ENCODE assay signal across 13 cellular contexts in the genomic region with DNA sequence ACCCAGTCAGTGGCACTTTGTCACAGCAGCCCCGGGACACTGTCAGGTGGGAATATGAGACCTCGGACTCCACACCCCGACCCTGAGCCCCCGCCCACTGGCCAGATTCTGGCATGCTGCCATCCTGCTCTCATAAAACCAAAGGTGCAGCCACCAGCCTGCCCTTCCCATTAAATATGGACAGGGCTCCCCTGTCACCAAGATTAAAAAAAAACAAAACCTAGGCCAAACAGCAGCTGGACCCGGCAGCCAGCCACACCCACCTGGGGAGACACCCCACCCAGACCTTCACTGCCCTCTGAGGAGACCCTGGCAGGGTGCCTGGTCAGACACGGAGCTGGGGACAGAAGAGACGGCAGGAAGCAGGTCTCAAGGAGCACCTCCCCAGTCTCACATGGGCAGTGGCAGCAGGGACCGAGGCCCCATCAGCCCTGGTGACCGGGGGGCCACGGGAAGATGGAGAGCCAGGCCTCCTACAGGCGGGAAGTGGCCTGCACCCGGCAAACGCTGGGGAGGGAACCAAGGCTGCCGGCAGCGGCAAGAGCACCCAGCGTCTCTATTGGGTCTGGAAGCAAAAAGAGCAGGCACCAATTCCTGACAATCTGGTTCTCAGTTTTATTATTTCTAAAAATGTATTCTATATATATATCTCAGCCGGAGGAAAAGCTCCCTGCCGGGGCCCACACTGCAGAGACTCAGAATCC.
"Had no signal": no experiment of that assay in that cellular context is flagged by ENCODE, and none has a peak within 500 bp of the region (broad histone marks: within the 10 kb centered on the region; RNA-seq: fewer than 3 reads in every experiment).

No MANE protein-coding gene starts in this region.

- H3K9me3 Mint-ChIP-seq: activated T-cell treated with anti-CD3 and anti-CD28 coated beads, Interleukin-2, amount 50 U/mL, for 24 hours; naive thymus-derived CD4-positive, alpha-beta T cell; stimulated activated memory B cell treated with anti-CD40 and anti-IgM and Interleukin-4, amounts not matched to agents 10 μg/mL and 1 μg/mL and 100 μg/mL, for 72 hours had no signal

- H3K27ac Mint-ChIP-seq: activated naive CD8-positive, alpha-beta T cell; activated T-cell treated with anti-CD3 and anti-CD28 coated beads, Interleukin-2, amount 50 U/mL, for 24 hours; naive thymus-derived CD4-positive, alpha-beta T cell; stimulated activated memory B cell treated with anti-CD40 and anti-IgM and Interleukin-4, amounts not matched to agents 10 μg/mL and 1 μg/mL and 100 μg/mL, for 72 hours had no signal

- H3K27ac ChIP-seq: foreskin keratinocyte, right atrium auricular region had no signal

- H3K4me3 Mint-ChIP-seq: activated naive CD8-positive, alpha-beta T cell; activated T-cell treated with anti-CD3 and anti-CD28 coated beads, Interleukin-2, amount 50 U/mL, for 24 hours; naive thymus-derived CD4-positive, alpha-beta T cell; stimulated activated memory B cell treated with anti-CD40 and anti-IgM and Interleukin-4, amounts not matched to agents 10 μg/mL and 1 μg/mL and 100 μg/mL, for 72 hours had no signal

- H3K4me1 Mint-ChIP-seq: naive thymus-derived CD4-positive, alpha-beta T cell; stimulated activated memory B cell treated with anti-CD40 and anti-IgM and Interleukin-4, amounts not matched to agents 10 μg/mL and 1 μg/mL and 100 μg/mL, for 72 hours had no signal

- H3K4me3 ChIP-seq: right atrium auricular region, smooth muscle cell had no signal

- ATAC-seq: foreskin keratinocyte; naive thymus-derived CD4-positive, alpha-beta T cell; stimulated activated memory B cell treated with anti-CD40 and anti-IgM and Interleukin-4, amounts not matched to agents 10 μg/mL and 1 μg/mL and 100 μg/mL, for 72 hours had no signal

- H3K27me3 Mint-ChIP-seq: activated naive CD8-positive, alpha-beta T cell; activated T-cell treated with anti-CD3 and anti-CD28 coated beads, Interleukin-2, amount 50 U/mL, for 24 hours; naive thymus-derived CD4-positive, alpha-beta T cell; stimulated activated memory B cell treated with anti-CD40 and anti-IgM and Interleukin-4, amounts not matched to agents 10 μg/mL and 1 μg/mL and 100 μg/mL, for 72 hours had no signal

- H3K36me3 ChIP-seq: right atrium auricular region had no signal

- H3K9me3 ChIP-seq: right atrium auricular region had no signal

- H3K27me3 ChIP-seq: foreskin keratinocyte, right atrium auricular region had no signal

- DNase-seq: activated CD4-positive, alpha-beta T cell treated with anti-CD3 and anti-CD28 coated beads, Interleukin-2, amount 50 U/mL, for 4 hours; activated CD4-positive, CD25-positive, alpha-beta regulatory T cell treated with anti-CD3 and anti-CD28 coated beads, Interleukin-2, amount 50 U/mL, for 72 hours; activated effector memory CD4-positive, alpha-beta T cell treated with anti-CD3 and anti-CD28 coated beads, Interleukin-2, amount 50 U/mL, for 16 hours; activated T-cell treated with anti-CD3 and anti-CD28 coated beads, Interleukin-2, amount 50 U/mL, for 24 hours; foreskin keratinocyte; mesendoderm; naive thymus-derived CD4-positive, alpha-beta T cell; T-helper 2 cell; trophoblast cell had no signal
